ENCODE assay signal across 13 cellular contexts in genomic region chr13:113400621-113401451, GRCh38. TPM values are rescaled to one million over a fixed set of nuclear protein-coding genes. Genes with fewer than 3 reads are reported as not detected.
DNase-seq lines count a peak whose midpoint lies in the region; TF ChIP-seq lines count a peak whose summit lies in the region.
"Had no signal": no experiment of that assay in that cellular context is flagged by ENCODE, and none has a peak within 500 bp of the region (broad histone marks: within the 10 kb centered on the region; RNA-seq: fewer than 3 reads in every experiment).

No MANE protein-coding gene starts in this region.

- no peaks in the 10 kb centered on the region for H3K27me3 Mint-ChIP-seq in T-helper 2 cell treated with Interferon-gamma antibody and Interleukin-4, amounts not matched to agents 5 μg/mL and 100 μg/mL, for 36 hours (ENCODE audit: low read depth)
- H3K27me3 Mint-ChIP-seq: activated naive CD8-positive, alpha-beta T cell treated with anti-CD3 and anti-CD28 coated beads, Interleukin-2, amount 50 U/mL, for 24 hours; stimulated activated naive CD8-positive, alpha-beta T cell treated with anti-CD3 and anti-CD28 coated beads, Interleukin-15, Interleukin-2, amounts not matched to agents 100 ng/mL and 50 ng/mL, for 24 hours had no signal

- H3K4me3 Mint-ChIP-seq in T-helper 2 cell treated with Interferon-gamma antibody and Interleukin-4, amounts not matched to agents 5 μg/mL and 100 μg/mL, for 36 hours = no peak overlapping the region
- H3K4me3 Mint-ChIP-seq: activated naive CD8-positive, alpha-beta T cell treated with anti-CD3 and anti-CD28 coated beads, Interleukin-2, amount 50 U/mL, for 24 hours; stimulated activated naive CD8-positive, alpha-beta T cell treated with anti-CD3 and anti-CD28 coated beads, Interleukin-15, Interleukin-2, amounts not matched to agents 100 ng/mL and 50 ng/mL, for 24 hours had no signal

- H2AFZ ChIP-seq in hepatocyte = no peak overlapping the region

- H3K27me3 ChIP-seq in cardiac muscle cell (no peaks in the 10 kb centered on the region), hepatocyte (no peaks in the 10 kb centered on the region)
- H3K27me3 ChIP-seq: ovary had no signal

- peak overlapping the region; percentile 91 for H3K27ac ChIP-seq in cardiac muscle cell
- no peak overlapping the region for H3K27ac ChIP-seq in hepatocyte
- H3K27ac ChIP-seq: ovary had no signal

- TF ChIP-seq EP300 in Ishikawa (IDR thresholded peaks at IDR 0.05; ENCODE audit: borderline replicate concordance) = peak; percentile 77

- H3K9me2 ChIP-seq in hepatocyte (replicated peaks; ENCODE audit: insufficient read depth) = no peaks in the 10 kb centered on the region

- H3K36me3 Mint-ChIP-seq in T-helper 2 cell treated with Interferon-gamma antibody and Interleukin-4, amounts not matched to agents 5 μg/mL and 100 μg/mL, for 36 hours (ENCODE audit: low read depth) = no peaks in the 10 kb centered on the region

- peak; percentile 31 for DNase-seq in RPMI8226
- peak in 1 of 2 donors; percentile 82 for DNase-seq in cardiac muscle cell (ENCODE audit: low read depth in 1 of 2, low spot score in 1 of 2)
- peak; percentile 54 for DNase-seq in retina
- DNase-seq in hepatocyte (ENCODE audit: low spot score) = no peak
- DNase-seq in NCI-H2196 (lab: John Stamatoyannopoulos, UW; ENCODE audit: unreplicated experiment) = no peak
- no peak for DNase-seq in T-helper 2 cell treated with Interferon-gamma antibody and Interleukin-4, amounts not matched to agents 5 μg/mL and 100 μg/mL, for 36 hours (ENCODE audit: low spot score)
- DNase-seq: activated naive CD8-positive, alpha-beta T cell treated with anti-CD3 and anti-CD28 coated beads, Interleukin-2, amount 50 U/mL, for 24 hours; effector CD8-positive, alpha-beta T cell; NCI-H187 had no signal

- H3K9me3 Mint-ChIP-seq in T-helper 2 cell treated with Interferon-gamma antibody and Interleukin-4, amounts not matched to agents 5 μg/mL and 100 μg/mL, for 36 hours = no peaks in the 10 kb centered on the region
- H3K9me3 Mint-ChIP-seq: activated naive CD8-positive, alpha-beta T cell treated with anti-CD3 and anti-CD28 coated beads, Interleukin-2, amount 50 U/mL, for 24 hours; stimulated activated naive CD8-positive, alpha-beta T cell treated with anti-CD3 and anti-CD28 coated beads, Interleukin-15, Interleukin-2, amounts not matched to agents 100 ng/mL and 50 ng/mL, for 24 hours had no signal

- H3K9me3 ChIP-seq in cardiac muscle cell (ENCODE audit: low read depth) (no peaks in the 10 kb centered on the region), hepatocyte (ENCODE audit: low read depth) (no peaks in the 10 kb centered on the region)
- H3K9me3 ChIP-seq: ovary had no signal

- peak; percentile 8; the same call in 1 of the 2 replicates for TF ChIP-seq RAD21 in Ishikawa (IDR thresholded peaks at IDR 0.05; ENCODE audit: low read depth)

- H3K36me3 ChIP-seq in cardiac muscle cell (no peaks in the 10 kb centered on the region), hepatocyte (replicated peaks; ENCODE audit: insufficient read depth, low read depth) (no peaks in the 10 kb centered on the region)
- H3K36me3 ChIP-seq: ovary had no signal

- 88% methylated on average over 25 of the region's 25 CpGs for WGBS in hepatocyte (ENCODE audit: low lambda C conversion rate, missing lambda C conversion rate)

- no peaks in the 10 kb centered on the region for H3K4me1 Mint-ChIP-seq in T-helper 2 cell treated with Interferon-gamma antibody and Interleukin-4, amounts not matched to agents 5 μg/mL and 100 μg/mL, for 36 hours (ENCODE audit: low read depth)
- H3K4me1 Mint-ChIP-seq: activated naive CD8-positive, alpha-beta T cell treated with anti-CD3 and anti-CD28 coated beads, Interleukin-2, amount 50 U/mL, for 24 hours had no signal

- TF ChIP-seq CTCF in cardiac muscle cell (IDR thresholded peaks at IDR 0.05; ENCODE audit: low read depth, low read length) (no peak), hepatocyte (IDR thresholded peaks at IDR 0.05; ENCODE audit: poor library complexity) (no peak)

- H4K20me1 ChIP-seq in hepatocyte (ENCODE audit: insufficient read depth, poor library complexity, severe bottlenecking) = no peaks in the 10 kb centered on the region

- no peaks in the 10 kb centered on the region for H3K79me2 ChIP-seq in hepatocyte

- H3K4me2 ChIP-seq in hepatocyte = no peak overlapping the region

- H3K4me3 ChIP-seq in cardiac muscle cell (no peak overlapping the region), hepatocyte (no peak overlapping the region)
- H3K4me3 ChIP-seq: ovary had no signal

- H3K4me1 ChIP-seq in cardiac muscle cell (ENCODE audit: low read depth) (peaks cover 44% of the 10 kb centered on the region), hepatocyte (ENCODE audit: insufficient read depth) (no peaks in the 10 kb centered on the region)

- no peak overlapping the region for H3K27ac Mint-ChIP-seq in T-helper 2 cell treated with Interferon-gamma antibody and Interleukin-4, amounts not matched to agents 5 μg/mL and 100 μg/mL, for 36 hours
- H3K27ac Mint-ChIP-seq: activated naive CD8-positive, alpha-beta T cell treated with anti-CD3 and anti-CD28 coated beads, Interleukin-2, amount 50 U/mL, for 24 hours; stimulated activated naive CD8-positive, alpha-beta T cell treated with anti-CD3 and anti-CD28 coated beads, Interleukin-15, Interleukin-2, amounts not matched to agents 100 ng/mL and 50 ng/mL, for 24 hours had no signal

TF ChIP-seq in Ishikawa, 13 proteins besides CTCF, POLR2A, EP300 and RAD21:
- no peak; the same call in 1 of the 2 replicates for TF ChIP-seq ZBTB7A (IDR thresholded peaks at IDR 0.05; ENCODE audit: low read depth)
- TF ChIP-seq, protein P1, sequence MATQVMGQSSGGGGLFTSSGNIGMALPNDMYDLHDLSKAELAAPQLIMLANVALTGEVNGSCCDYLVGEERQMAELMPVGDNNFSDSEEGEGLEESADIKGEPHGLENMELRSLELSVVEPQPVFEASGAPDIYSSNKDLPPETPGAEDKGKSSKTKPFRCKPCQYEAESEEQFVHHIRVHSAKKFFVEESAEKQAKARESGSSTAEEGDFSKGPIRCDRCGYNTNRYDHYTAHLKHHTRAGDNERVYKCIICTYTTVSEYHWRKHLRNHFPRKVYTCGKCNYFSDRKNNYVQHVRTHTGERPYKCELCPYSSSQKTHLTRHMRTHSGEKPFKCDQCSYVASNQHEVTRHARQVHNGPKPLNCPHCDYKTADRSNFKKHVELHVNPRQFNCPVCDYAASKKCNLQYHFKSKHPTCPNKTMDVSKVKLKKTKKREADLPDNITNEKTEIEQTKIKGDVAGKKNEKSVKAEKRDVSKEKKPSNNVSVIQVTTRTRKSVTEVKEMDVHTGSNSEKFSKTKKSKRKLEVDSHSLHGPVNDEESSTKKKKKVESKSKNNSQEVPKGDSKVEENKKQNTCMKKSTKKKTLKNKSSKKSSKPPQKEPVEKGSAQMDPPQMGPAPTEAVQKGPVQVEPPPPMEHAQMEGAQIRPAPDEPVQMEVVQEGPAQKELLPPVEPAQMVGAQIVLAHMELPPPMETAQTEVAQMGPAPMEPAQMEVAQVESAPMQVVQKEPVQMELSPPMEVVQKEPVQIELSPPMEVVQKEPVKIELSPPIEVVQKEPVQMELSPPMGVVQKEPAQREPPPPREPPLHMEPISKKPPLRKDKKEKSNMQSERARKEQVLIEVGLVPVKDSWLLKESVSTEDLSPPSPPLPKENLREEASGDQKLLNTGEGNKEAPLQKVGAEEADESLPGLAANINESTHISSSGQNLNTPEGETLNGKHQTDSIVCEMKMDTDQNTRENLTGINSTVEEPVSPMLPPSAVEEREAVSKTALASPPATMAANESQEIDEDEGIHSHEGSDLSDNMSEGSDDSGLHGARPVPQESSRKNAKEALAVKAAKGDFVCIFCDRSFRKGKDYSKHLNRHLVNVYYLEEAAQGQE (IDR thresholded peaks at IDR 0.05; ENCODE audit: low read depth) = no peak
- TF ChIP-seq YY1 (IDR thresholded peaks at IDR 0.05; ENCODE audit: low read depth) = 0 out of 2 replicates have a peak, but pooled peaks have one; percentile 30
- no peak for TF ChIP-seq EGR1 (IDR thresholded peaks at IDR 0.05)
- TF ChIP-seq CREB1 (IDR thresholded peaks at IDR 0.05; ENCODE audit: low read depth) = no peak
- peak; percentile 53 for TF ChIP-seq NFIC (IDR thresholded peaks at IDR 0.05)
- peak; percentile 35; the same call in 1 of the 2 replicates for TF ChIP-seq TEAD4 (IDR thresholded peaks at IDR 0.05)
- peak; percentile 76 for TF ChIP-seq TCF12 (IDR thresholded peaks at IDR 0.05; ENCODE audit: low read depth)
- no peak for TF ChIP-seq CEBPB (IDR thresholded peaks at IDR 0.05)
- no peak for TF ChIP-seq TAF1 (IDR thresholded peaks at IDR 0.05; ENCODE audit: low read depth)
- 0 out of 2 replicates have a peak, but pooled peaks have one; percentile 16 for TF ChIP-seq FOXM1 (IDR thresholded peaks at IDR 0.05; ENCODE audit: borderline replicate concordance, low read depth)
- TF ChIP-seq, protein P2, sequence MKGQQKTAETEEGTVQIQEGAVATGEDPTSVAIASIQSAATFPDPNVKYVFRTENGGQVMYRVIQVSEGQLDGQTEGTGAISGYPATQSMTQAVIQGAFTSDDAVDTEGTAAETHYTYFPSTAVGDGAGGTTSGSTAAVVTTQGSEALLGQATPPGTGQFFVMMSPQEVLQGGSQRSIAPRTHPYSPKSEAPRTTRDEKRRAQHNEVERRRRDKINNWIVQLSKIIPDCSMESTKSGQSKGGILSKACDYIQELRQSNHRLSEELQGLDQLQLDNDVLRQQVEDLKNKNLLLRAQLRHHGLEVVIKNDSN (IDR thresholded peaks at IDR 0.05) = peak; percentile 37; the same call in 1 of the 2 replicates
- peak; percentile 96 for TF ChIP-seq MAX (IDR thresholded peaks at IDR 0.05)

RNA-seq across cellular contexts. Expression of gene GRTP1, which starts 36.9 kb away (rescaled TPM):
- total RNA-seq in cardiac muscle cell (18.2 and 24.9 TPM in 2 replicates), hepatocyte (20.3 and 22.7 TPM in 2 replicates)
- polyA plus RNA-seq in cardiac muscle cell (20.1 and 31.6 TPM in 2 replicates), hepatocyte (20.4 and 22.1 TPM in 2 replicates)
- total RNA-seq: glomerular endothelial cell had no signal

RNA-seq across cellular contexts. Expression of gene ADPRHL1, which starts 52.5 kb away (rescaled TPM):
- total RNA-seq in cardiac muscle cell (112 and 118 TPM in 2 replicates), hepatocyte (1.1 and 1.2 TPM in 2 replicates)
- polyA plus RNA-seq in cardiac muscle cell (77.3 and 78.2 TPM in 2 replicates), hepatocyte (0.58 and 1.0 TPM in 2 replicates)

Comparison
In these comparisons a context has a peak if more than half of its experiments do, and no peak if none do; other contexts are left out.
1. DNase-seq: peak in RPMI8226 (single experiment) and retina (single experiment); none in hepatocyte (single experiment), NCI-H2196 (single experiment) and T-helper 2 cell treated with Interferon-gamma antibody and Interleukin-4, amounts not matched to agents 5 μg/mL and 100 μg/mL, for 36 hours (single experiment).
2. RNA of gene ADPRHL1, which starts 52.5 kb away (total RNA-seq): 112 to 118 TPM in cardiac muscle cell; 1.1 to 1.2 TPM in hepatocyte; every median in the first group is over 10 times any median in the second.